Comparison of ENCODE assay signal across 23 cellular contexts in genomic region chr18:28657836-28658410, GRCh38.
DNase-seq lines count a peak whose midpoint lies in the region; ATAC-seq, FAIRE-seq and TF ChIP-seq lines count a peak whose summit lies in the region.
"Had no signal": no experiment of that assay in that cellular context is flagged by ENCODE, and none has a peak within 500 bp of the region (broad histone marks: within the 10 kb centered on the region; RNA-seq: fewer than 3 reads in every experiment).

No MANE protein-coding gene starts in this region.

- no peaks in the 10 kb centered on the region for H3K9me3 Mint-ChIP-seq in mesothelial cell of epicardium

- DNase-seq in GM04504 (ENCODE audit: low read depth) = peak; percentile 3
- peak; percentile 43 for DNase-seq in OCI-M1 (lab: John Stamatoyannopoulos, UW)
- peak; percentile 92 for DNase-seq in bronchial epithelial cell (ENCODE audit: low read depth)
- DNase-seq in NCI-H345 treated with DMSO at 0.1 percent for 48 hours (lab: John Stamatoyannopoulos, UW; ENCODE audit: unreplicated experiment) = no peak
- no peak for DNase-seq in heart right ventricle
- DNase-seq in mesothelial cell of epicardium (ENCODE audit: low spot score in 2 of 2, unreplicated experiment in 2 of 2) = no peak
- DNase-seq in SHP77 treated with DMSO at 0.1 percent for 48 hours (lab: John Stamatoyannopoulos, UW) = no peak
- DNase-seq: activated CD4-positive, alpha-beta T cell treated with anti-CD3 and anti-CD28 coated beads, Interleukin-2, amount 50 U/mL, for 4 hours; activated naive CD4-positive, alpha-beta T cell treated with anti-CD3 and anti-CD28 coated beads, Interleukin-2, amount 10 ng/mL, durations not matched to agents 7 days and 5 days; activated T-cell treated with anti-CD3 and anti-CD28 coated beads, Interleukin-2, amount 50 U/mL, for 1 hour; body of pancreas; CD8-positive, alpha-beta memory T cell; KG1; NCI-H1930; NCI-H446 treated with DMSO at 0.1 percent for 48 hours; SHP77; sigmoid colon; stimulated activated CD4-positive, alpha-beta T cell treated with anti-CD3 and anti-CD28 coated beads, Interleukin-1b, Interleukin-23, amount 100 ng/mL, for 48 hours had no signal

- H3K9me2 ChIP-seq in neural cell (ENCODE audit: insufficient read depth, low read length) = no peaks in the 10 kb centered on the region

- no peak for FAIRE-seq in bronchial epithelial cell (lab: Jason Lieb, UNC)

- no peaks in the 10 kb centered on the region for H3K36me3 Mint-ChIP-seq in mesothelial cell of epicardium
- H3K36me3 Mint-ChIP-seq: activated naive CD4-positive, alpha-beta T cell treated with anti-CD3 and anti-CD28 coated beads, Interleukin-2, amount 10 ng/mL, durations not matched to agents 7 days and 5 days had no signal

- no peak overlapping the region for H3K9ac ChIP-seq in neural cell (ENCODE audit: low read length)

- intact Hi-C loops in heart right ventricle (cut with DNase I) = no loop called here

- H3K36me3 ChIP-seq in bronchial epithelial cell (ENCODE audit: control insufficient read depth, insufficient read depth, low read length) (no peaks in the 10 kb centered on the region), neural cell (ENCODE audit: insufficient read depth, low read length) (no peaks in the 10 kb centered on the region), heart right ventricle (no peaks in the 10 kb centered on the region)
- H3K36me3 ChIP-seq: sigmoid colon, upper lobe of left lung had no signal

- H2AFZ ChIP-seq in neural cell (ENCODE audit: low read depth, low read length) = no peak overlapping the region

- H3K4me2 ChIP-seq in neural cell (ENCODE audit: low read length) = no peak overlapping the region

- H4K20me1 ChIP-seq in neural cell (ENCODE audit: insufficient read depth) = no peaks in the 10 kb centered on the region

- no peaks in the 10 kb centered on the region for H3K79me2 ChIP-seq in neural cell (replicated peaks; ENCODE audit: insufficient read depth, low read length)

- H3K4me1 Mint-ChIP-seq in mesothelial cell of epicardium = peaks cover 11% of the 10 kb centered on the region
- H3K4me1 Mint-ChIP-seq: activated naive CD4-positive, alpha-beta T cell treated with anti-CD3 and anti-CD28 coated beads, Interleukin-2, amount 10 ng/mL, durations not matched to agents 7 days and 5 days had no signal

- no peak for TF ChIP-seq EP300 in neural cell (conservative IDR thresholded peaks at IDR 0.05; ENCODE audit: poor library complexity, severe bottlenecking)

- WGBS in heart right ventricle, 2 donors = 57 to 66% methylated on average over 2 of the region's 2 CpGs

- no peak overlapping the region for H3K27ac Mint-ChIP-seq in mesothelial cell of epicardium
- H3K27ac Mint-ChIP-seq: activated naive CD4-positive, alpha-beta T cell treated with anti-CD3 and anti-CD28 coated beads, Interleukin-2, amount 10 ng/mL, durations not matched to agents 7 days and 5 days; CD8-positive, alpha-beta memory T cell; T-helper 1 cell treated with Interleukin-12 subunit alpha and Interleukin-12 subunit beta and Interleukin-4 antibody, amounts not matched to agents 30 μg/mL and 1 μg/mL, for 36 hours had no signal

- H3K4me3 Mint-ChIP-seq in mesothelial cell of epicardium = no peak overlapping the region
- H3K4me3 Mint-ChIP-seq: activated naive CD4-positive, alpha-beta T cell treated with anti-CD3 and anti-CD28 coated beads, Interleukin-2, amount 10 ng/mL, durations not matched to agents 7 days and 5 days; CD8-positive, alpha-beta memory T cell; T-helper 1 cell treated with Interleukin-12 subunit alpha and Interleukin-12 subunit beta and Interleukin-4 antibody, amounts not matched to agents 30 μg/mL and 1 μg/mL, for 36 hours had no signal

- H3F3A ChIP-seq in neural cell (ENCODE audit: insufficient read depth, low read length, poor library complexity, severe bottlenecking) = no peaks in the 10 kb centered on the region

- no peak for ATAC-seq in heart right ventricle
- ATAC-seq: body of pancreas had no signal

- H3K27me3 Mint-ChIP-seq in mesothelial cell of epicardium (ENCODE audit: low read depth) = no peaks in the 10 kb centered on the region
- H3K27me3 Mint-ChIP-seq: activated naive CD4-positive, alpha-beta T cell treated with anti-CD3 and anti-CD28 coated beads, Interleukin-2, amount 10 ng/mL, durations not matched to agents 7 days and 5 days; CD8-positive, alpha-beta memory T cell had no signal

- H3K27me3 ChIP-seq in bronchial epithelial cell (ENCODE audit: control insufficient read depth, insufficient read depth, low read length) (no peaks in the 10 kb centered on the region), neural cell (ENCODE audit: insufficient read depth, low read depth, low read length) (no peaks in the 10 kb centered on the region), heart right ventricle (no peaks in the 10 kb centered on the region)
- H3K27me3 ChIP-seq: body of pancreas, sigmoid colon, upper lobe of left lung had no signal

- TF ChIP-seq CTCF in bronchial epithelial cell (IDR thresholded peaks at IDR 0.05; ENCODE audit: insufficient read depth, low read length, severe bottlenecking) (no peak), neural cell (IDR thresholded peaks at IDR 0.05; ENCODE audit: poor library complexity, severe bottlenecking) (no peak), heart right ventricle (IDR thresholded peaks at IDR 0.05) (no peak), mesothelial cell of epicardium (IDR thresholded peaks at IDR 0.05; ENCODE audit: unreplicated experiment) (no peak)

- TF ChIP-seq RAD21 in neural cell (conservative IDR thresholded peaks at IDR 0.05) = no peak

- no peaks in the 10 kb centered on the region for H3K9me3 ChIP-seq in neural cell (ENCODE audit: low read length)
- H3K9me3 ChIP-seq in heart right ventricle = peaks cover 0 to 3% (median 0%) of the 10 kb centered on the region in 11 donors
- H3K9me3 ChIP-seq: body of pancreas, sigmoid colon, upper lobe of left lung had no signal

- H3K4me1 ChIP-seq in heart right ventricle = no peaks in the 10 kb centered on the region
- H3K4me1 ChIP-seq: body of pancreas, sigmoid colon, upper lobe of left lung had no signal

- H3K27ac ChIP-seq in neural cell (ENCODE audit: low read length) (no peak overlapping the region), heart right ventricle (no peak overlapping the region)
- H3K27ac ChIP-seq: body of pancreas, coronary artery, sigmoid colon, upper lobe of left lung, VCaP had no signal

- H3K4me3 ChIP-seq in bronchial epithelial cell (ENCODE audit: low read depth, low read length) (no peak overlapping the region), neural cell (ENCODE audit: low read length) (no peak overlapping the region), heart right ventricle (no peak overlapping the region)
- H3K4me3 ChIP-seq: body of pancreas, coronary artery, sigmoid colon, upper lobe of left lung had no signal

TF ChIP-seq in neural cell, 6 proteins besides CTCF, POLR2A, EP300 and RAD21:
- TF ChIP-seq REST (IDR thresholded peaks at IDR 0.05; ENCODE audit: borderline replicate concordance) (peak; percentile 58), TAF1 (IDR thresholded peaks at IDR 0.05; ENCODE audit: low read depth) (no peak)

Comparison
In these comparisons a context has a peak if more than half of its experiments do, and no peak if none do; other contexts are left out.
1. DNase-seq: peak in GM04504 (single experiment), OCI-M1 (single experiment) and bronchial epithelial cell (single experiment); none in NCI-H345 treated with DMSO at 0.1 percent for 48 hours (single experiment), heart right ventricle (0 of 2), mesothelial cell of epicardium (0 of 2) and SHP77 treated with DMSO at 0.1 percent for 48 hours (single experiment).